ENCODE assay signal across 1 cellular context in the genomic region with DNA sequence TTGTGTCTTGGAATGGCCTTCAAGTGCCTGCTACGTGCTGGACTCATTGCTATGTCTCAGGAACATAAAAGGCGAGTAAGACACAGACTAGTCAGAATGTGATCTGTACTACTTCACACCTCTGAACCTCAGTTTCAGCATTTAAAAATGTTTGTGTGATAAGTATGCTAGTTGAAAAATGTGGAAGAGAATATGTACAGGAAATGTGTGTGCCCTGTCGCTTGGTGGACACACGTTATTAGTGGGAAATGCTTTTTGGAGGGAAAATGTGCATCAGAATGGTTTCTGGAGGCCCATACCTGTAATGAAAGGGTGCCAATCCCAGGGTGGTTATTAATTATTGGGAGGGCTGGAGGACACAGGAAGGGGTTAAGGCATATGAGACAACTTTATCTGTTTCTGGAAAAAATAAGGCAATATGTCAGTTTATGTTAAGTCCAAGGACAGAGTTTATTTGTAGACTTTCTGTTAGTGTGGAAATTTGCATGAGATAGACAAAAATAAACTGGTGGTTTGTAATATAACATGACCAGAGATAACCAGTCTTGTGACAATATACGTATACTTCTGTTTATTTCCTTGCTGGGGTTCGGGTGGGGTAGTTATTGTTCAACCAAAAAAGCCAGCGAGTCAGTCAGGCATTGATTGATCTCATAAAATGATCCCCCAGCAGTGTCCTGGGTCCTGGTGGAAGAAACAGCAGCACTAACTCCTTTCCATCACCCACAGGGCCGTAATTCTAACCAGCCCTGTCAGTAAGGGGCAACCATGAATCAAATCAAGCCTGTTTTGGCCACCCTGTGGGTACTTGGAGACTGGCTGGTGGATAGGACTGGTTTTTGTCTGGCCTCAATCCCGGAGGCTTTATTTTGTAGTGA.
A peak's percentile ranks its signal among the peaks of the same experiment; 100 is the strongest.
TF ChIP-seq lines count a peak whose summit lies in the region.

No MANE protein-coding gene starts in this region.

TF ChIP-seq in GM12878, 131 proteins besides CTCF, POLR2A, EP300 and RAD21 (continued from another document and continues in another):
- TF ChIP-seq, protein P1, sequence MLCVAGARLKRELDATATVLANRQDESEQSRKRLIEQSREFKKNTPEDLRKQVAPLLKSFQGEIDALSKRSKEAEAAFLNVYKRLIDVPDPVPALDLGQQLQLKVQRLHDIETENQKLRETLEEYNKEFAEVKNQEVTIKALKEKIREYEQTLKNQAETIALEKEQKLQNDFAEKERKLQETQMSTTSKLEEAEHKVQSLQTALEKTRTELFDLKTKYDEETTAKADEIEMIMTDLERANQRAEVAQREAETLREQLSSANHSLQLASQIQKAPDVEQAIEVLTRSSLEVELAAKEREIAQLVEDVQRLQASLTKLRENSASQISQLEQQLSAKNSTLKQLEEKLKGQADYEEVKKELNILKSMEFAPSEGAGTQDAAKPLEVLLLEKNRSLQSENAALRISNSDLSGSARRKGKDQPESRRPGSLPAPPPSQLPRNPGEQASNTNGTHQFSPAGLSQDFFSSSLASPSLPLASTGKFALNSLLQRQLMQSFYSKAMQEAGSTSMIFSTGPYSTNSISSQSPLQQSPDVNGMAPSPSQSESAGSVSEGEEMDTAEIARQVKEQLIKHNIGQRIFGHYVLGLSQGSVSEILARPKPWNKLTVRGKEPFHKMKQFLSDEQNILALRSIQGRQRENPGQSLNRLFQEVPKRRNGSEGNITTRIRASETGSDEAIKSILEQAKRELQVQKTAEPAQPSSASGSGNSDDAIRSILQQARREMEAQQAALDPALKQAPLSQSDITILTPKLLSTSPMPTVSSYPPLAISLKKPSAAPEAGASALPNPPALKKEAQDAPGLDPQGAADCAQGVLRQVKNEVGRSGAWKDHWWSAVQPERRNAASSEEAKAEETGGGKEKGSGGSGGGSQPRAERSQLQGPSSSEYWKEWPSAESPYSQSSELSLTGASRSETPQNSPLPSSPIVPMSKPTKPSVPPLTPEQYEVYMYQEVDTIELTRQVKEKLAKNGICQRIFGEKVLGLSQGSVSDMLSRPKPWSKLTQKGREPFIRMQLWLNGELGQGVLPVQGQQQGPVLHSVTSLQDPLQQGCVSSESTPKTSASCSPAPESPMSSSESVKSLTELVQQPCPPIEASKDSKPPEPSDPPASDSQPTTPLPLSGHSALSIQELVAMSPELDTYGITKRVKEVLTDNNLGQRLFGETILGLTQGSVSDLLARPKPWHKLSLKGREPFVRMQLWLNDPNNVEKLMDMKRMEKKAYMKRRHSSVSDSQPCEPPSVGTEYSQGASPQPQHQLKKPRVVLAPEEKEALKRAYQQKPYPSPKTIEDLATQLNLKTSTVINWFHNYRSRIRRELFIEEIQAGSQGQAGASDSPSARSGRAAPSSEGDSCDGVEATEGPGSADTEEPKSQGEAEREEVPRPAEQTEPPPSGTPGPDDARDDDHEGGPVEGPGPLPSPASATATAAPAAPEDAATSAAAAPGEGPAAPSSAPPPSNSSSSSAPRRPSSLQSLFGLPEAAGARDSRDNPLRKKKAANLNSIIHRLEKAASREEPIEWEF (IDR thresholded peaks at IDR 0.05; ENCODE audit: insufficient replicate concordance, low read depth, low read length) = peak; percentile 72
- TF ChIP-seq FOXM1 (IDR thresholded peaks at IDR 0.05; ENCODE audit: low read depth, low read length) = peak; percentile 68; the same call in 1 of the 2 replicates
- TF ChIP-seq MYB (IDR thresholded peaks at IDR 0.05; ENCODE audit: borderline replicate concordance, low read depth, low read length) = 0 out of 2 replicates have a peak, but pooled peaks have one; percentile 24
- TF ChIP-seq TAF1 (IDR thresholded peaks at IDR 0.05; ENCODE audit: borderline replicate concordance, low read depth, low read length) = no peak
- TF ChIP-seq RAD51 (IDR thresholded peaks at IDR 0.05) = peak; percentile 81
- TF ChIP-seq FOXK2 (IDR thresholded peaks at IDR 0.05) = no peak
- no peak for TF ChIP-seq SREBF1 (IDR thresholded peaks at IDR 0.05; ENCODE audit: low read length)
- no peak for TF ChIP-seq TCF7 (IDR thresholded peaks at IDR 0.05; ENCODE audit: borderline replicate concordance)
- TF ChIP-seq MEF2A (IDR thresholded peaks at IDR 0.05; ENCODE audit: insufficient read depth, low read depth, low read length) = peak; percentile 93
- peak; percentile 51; the same call in 1 of the 2 replicates for TF ChIP-seq GATAD2B (conservative IDR thresholded peaks at IDR 0.05; ENCODE audit: low read depth)
- TF ChIP-seq RCOR1 (conservative IDR thresholded peaks at IDR 0.05; ENCODE audit: low read depth, low read length) = no peak
- TF ChIP-seq CREM (IDR thresholded peaks at IDR 0.05; ENCODE audit: low read depth) = no peak
- TF ChIP-seq SUPT20H (IDR thresholded peaks at IDR 0.05; ENCODE audit: borderline replicate concordance, control insufficient read depth, low read depth, low read length) = no peak
- peak; percentile 81 for TF ChIP-seq BHLHE40 (IDR thresholded peaks at IDR 0.05; ENCODE audit: borderline replicate concordance in 1 of 2, low read depth in 2 of 2, low read length in 1 of 2)
- 0 out of 2 replicates have a peak, but pooled peaks have one; percentile 15 for TF ChIP-seq ZSCAN29 (IDR thresholded peaks at IDR 0.05)
- TF ChIP-seq BACH1 (IDR thresholded peaks at IDR 0.05; ENCODE audit: borderline replicate concordance) = peak; percentile 45; the same call in 1 of the 2 replicates
- no peak for TF ChIP-seq EZH2 (IDR thresholded peaks at IDR 0.05; ENCODE audit: borderline replicate concordance, control insufficient read depth, low read depth, low read length)
- TF ChIP-seq WRNIP1 (IDR thresholded peaks at IDR 0.05; ENCODE audit: borderline replicate concordance, low read depth, low read length) = no peak
- no peak for TF ChIP-seq NR2F1 (conservative IDR thresholded peaks at IDR 0.05)
- 0 out of 2 replicates have a peak, but pooled peaks have one; percentile 53 for TF ChIP-seq HDGF (IDR thresholded peaks at IDR 0.05)
- TF ChIP-seq RB1 (IDR thresholded peaks at IDR 0.05; ENCODE audit: borderline replicate concordance) = peak; percentile 66; the same call in 1 of the 2 replicates
- no peak for TF ChIP-seq CHD4 (IDR thresholded peaks at IDR 0.05)
- TF ChIP-seq RELA (IDR thresholded peaks at IDR 0.05; ENCODE audit: borderline replicate concordance, partially characterized antibody) = no peak
- TF ChIP-seq SMAD5 (IDR thresholded peaks at IDR 0.05; ENCODE audit: low read depth) = no peak
- peak; percentile 22; the same call in 1 of the 2 replicates for TF ChIP-seq SMC3 (IDR thresholded peaks at IDR 0.05; ENCODE audit: borderline replicate concordance, low read length)
- TF ChIP-seq STAT3 (IDR thresholded peaks at IDR 0.05; ENCODE audit: low read depth, low read length) = no peak
- peak; percentile 18; the same call in 1 of the 2 replicates for TF ChIP-seq SMARCA5 (IDR thresholded peaks at IDR 0.05)
- TF ChIP-seq ZBTB33 (IDR thresholded peaks at IDR 0.05) = no peak
- TF ChIP-seq ATF2 (IDR thresholded peaks at IDR 0.05; ENCODE audit: low read length) = peak; percentile 63
- TF ChIP-seq TARDBP (IDR thresholded peaks at IDR 0.05; ENCODE audit: borderline replicate concordance) = no peak
- TF ChIP-seq ESRRA (IDR thresholded peaks at IDR 0.05; ENCODE audit: low read length) = no peak
- no peak for TF ChIP-seq TCF3 (IDR thresholded peaks at IDR 0.05; ENCODE audit: borderline replicate concordance, insufficient read depth, low read depth, low read length)
- TF ChIP-seq MAX (IDR thresholded peaks at IDR 0.05; ENCODE audit: low read depth, low read length) = no peak; the same call in 1 of the 2 replicates
- TF ChIP-seq TBL1XR1 (IDR thresholded peaks at IDR 0.05; ENCODE audit: low read depth, low read length) = peak; percentile 54; the same call in 1 of the 2 replicates
- no peak for TF ChIP-seq ZNF207 (IDR thresholded peaks at IDR 0.05; ENCODE audit: borderline replicate concordance)
- no peak for TF ChIP-seq CBFB (IDR thresholded peaks at IDR 0.05; ENCODE audit: low read depth)
- TF ChIP-seq NFIC (IDR thresholded peaks at IDR 0.05; ENCODE audit: low read depth, low read length) = peak; percentile 79
- TF ChIP-seq KDM1A (IDR thresholded peaks at IDR 0.05; ENCODE audit: borderline replicate concordance) = no peak
- TF ChIP-seq, protein P2, sequence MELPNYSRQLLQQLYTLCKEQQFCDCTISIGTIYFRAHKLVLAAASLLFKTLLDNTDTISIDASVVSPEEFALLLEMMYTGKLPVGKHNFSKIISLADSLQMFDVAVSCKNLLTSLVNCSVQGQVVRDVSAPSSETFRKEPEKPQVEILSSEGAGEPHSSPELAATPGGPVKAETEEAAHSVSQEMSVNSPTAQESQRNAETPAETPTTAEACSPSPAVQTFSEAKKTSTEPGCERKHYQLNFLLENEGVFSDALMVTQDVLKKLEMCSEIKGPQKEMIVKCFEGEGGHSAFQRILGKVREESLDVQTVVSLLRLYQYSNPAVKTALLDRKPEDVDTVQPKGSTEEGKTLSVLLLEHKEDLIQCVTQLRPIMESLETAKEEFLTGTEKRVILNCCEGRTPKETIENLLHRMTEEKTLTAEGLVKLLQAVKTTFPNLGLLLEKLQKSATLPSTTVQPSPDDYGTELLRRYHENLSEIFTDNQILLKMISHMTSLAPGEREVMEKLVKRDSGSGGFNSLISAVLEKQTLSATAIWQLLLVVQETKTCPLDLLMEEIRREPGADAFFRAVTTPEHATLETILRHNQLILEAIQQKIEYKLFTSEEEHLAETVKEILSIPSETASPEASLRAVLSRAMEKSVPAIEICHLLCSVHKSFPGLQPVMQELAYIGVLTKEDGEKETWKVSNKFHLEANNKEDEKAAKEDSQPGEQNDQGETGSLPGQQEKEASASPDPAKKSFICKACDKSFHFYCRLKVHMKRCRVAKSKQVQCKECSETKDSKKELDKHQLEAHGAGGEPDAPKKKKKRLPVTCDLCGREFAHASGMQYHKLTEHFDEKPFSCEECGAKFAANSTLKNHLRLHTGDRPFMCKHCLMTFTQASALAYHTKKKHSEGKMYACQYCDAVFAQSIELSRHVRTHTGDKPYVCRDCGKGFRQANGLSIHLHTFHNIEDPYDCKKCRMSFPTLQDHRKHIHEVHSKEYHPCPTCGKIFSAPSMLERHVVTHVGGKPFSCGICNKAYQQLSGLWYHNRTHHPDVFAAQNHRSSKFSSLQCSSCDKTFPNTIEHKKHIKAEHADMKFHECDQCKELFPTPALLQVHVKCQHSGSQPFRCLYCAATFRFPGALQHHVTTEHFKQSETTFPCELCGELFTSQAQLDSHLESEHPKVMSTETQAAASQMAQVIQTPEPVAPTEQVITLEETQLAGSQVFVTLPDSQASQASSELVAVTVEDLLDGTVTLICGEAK (IDR thresholded peaks at IDR 0.05; ENCODE audit: borderline replicate concordance) = no peak
- TF ChIP-seq RFX5 (IDR thresholded peaks at IDR 0.05; ENCODE audit: low read depth, low read length) = no peak
- no peak for TF ChIP-seq MYC (IDR thresholded peaks at IDR 0.05; ENCODE audit: insufficient read depth, insufficient read length, insufficient replicate concordance, low read length, severe bottlenecking)
- TF ChIP-seq ATF7 (IDR thresholded peaks at IDR 0.05; ENCODE audit: low read depth) = peak; percentile 67
- no peak for TF ChIP-seq PAX5 (IDR thresholded peaks at IDR 0.05; ENCODE audit: borderline replicate concordance, low read depth, low read length)
- no peak for TF ChIP-seq ZNF274 (IDR thresholded peaks at IDR 0.05; ENCODE audit: insufficient read depth, insufficient read length)
- no peak for TF ChIP-seq IRF5 (IDR thresholded peaks at IDR 0.05; ENCODE audit: borderline replicate concordance)
- peak; percentile 39; the same call in 1 of the 2 replicates for TF ChIP-seq ZNF217 (IDR thresholded peaks at IDR 0.05)
- TF ChIP-seq BCL11A (IDR thresholded peaks at IDR 0.05; ENCODE audit: low read depth, low read length) = 0 out of 2 replicates have a peak, but pooled peaks have one; percentile 30
- TF ChIP-seq RBBP5 (conservative IDR thresholded peaks at IDR 0.05) = no peak
- peak in 1 of 2 experiments; percentile 15; a peak in 1 of 4 replicates for TF ChIP-seq ETV6 (conservative IDR thresholded peaks at IDR 0.05 in 1 of 2, IDR thresholded peaks at IDR 0.05 in 1 of 2; ENCODE audit: borderline replicate concordance in 1 of 2, low read depth in 1 of 2)
- TF ChIP-seq POU2F2 (IDR thresholded peaks at IDR 0.05; ENCODE audit: borderline replicate concordance, low read depth, low read length) = 0 out of 3 replicates have a peak, but pooled peaks have one; percentile 36
- no peak; the same call in 1 of the 2 replicates for TF ChIP-seq ZBED1 (IDR thresholded peaks at IDR 0.05; ENCODE audit: borderline replicate concordance)
- TF ChIP-seq YBX1 (IDR thresholded peaks at IDR 0.05) = no peak
- no peak; the same call in 1 of the 2 replicates for TF ChIP-seq NBN (IDR thresholded peaks at IDR 0.05)
